8 cellular contexts compared by ENCODE assay signal in genomic region chr10:113094114-113094486, GRCh38.
DNase-seq lines count a peak whose midpoint lies in the region; ATAC-seq and TF ChIP-seq lines count a peak whose summit lies in the region.

No MANE protein-coding gene starts in this region.

- no peak overlapping the region for H3K27ac ChIP-seq in dorsolateral prefrontal cortex

- TF ChIP-seq CTCF in cardiac fibroblast (IDR thresholded peaks at IDR 0.05; ENCODE audit: low read depth, low read length) (no peak), dorsolateral prefrontal cortex (IDR thresholded peaks at IDR 0.05 in 54 of 56, conservative IDR thresholded peaks at IDR 0.05 in 2 of 56; ENCODE audit: low read depth in 1 of 56, partially characterized antibody in 56 of 56) (no peak)

- no peak overlapping the region for H3K4me3 ChIP-seq in cardiac fibroblast (replicated peaks in 1 of 2; ENCODE audit: low read depth in 2 of 2, low read length in 2 of 2)
- H3K4me3 ChIP-seq in dorsolateral prefrontal cortex, result no peak overlapping the region

- intact Hi-C loops in dorsolateral prefrontal cortex (cut with DNase I), result no loop called here

- no peaks in the 10 kb centered on the region for H3K27me3 ChIP-seq in dorsolateral prefrontal cortex

- DNase-seq in activated CD4-positive, CD25-positive, alpha-beta regulatory T cell (lab: John Stamatoyannopoulos, UW), result no peak
- peak; percentile 78 for DNase-seq in HT1080 (ENCODE audit: low read depth)
- DNase-seq in cardiac fibroblast (ENCODE audit: low read depth in 2 of 2), result peak; percentile 39 to 73
- DNase-seq in stimulated activated naive CD8-positive, alpha-beta T cell treated with anti-CD3 and anti-CD28 coated beads, Interleukin-15, Interleukin-2, amounts not matched to agents 100 U/mL and 50 U/mL, for 24 hours, result no peak
- DNase-seq in medulla oblongata (ENCODE audit: extremely low spot score), result no peak
- no peak for DNase-seq in dorsolateral prefrontal cortex
- DNase-seq in AG08396 (ENCODE audit: low spot score), result no peak

- ATAC-seq in activated CD4-positive, CD25-positive, alpha-beta regulatory T cell treated with anti-CD3 and anti-CD28 coated beads, Interleukin-2, amount 50 U/mL, for 24 hours, result peak; percentile 37 to 47
- peak; percentile 34 for ATAC-seq in stimulated activated naive CD8-positive, alpha-beta T cell treated with anti-CD3 and anti-CD28 coated beads, Interleukin-15, Interleukin-2, amounts not matched to agents 100 U/mL and 50 U/mL, for 24 hours

Comparison
In these comparisons a context has a peak if more than half of its experiments do, and no peak if none do; other contexts are left out.
1. DNase-seq: peak in HT1080 (single experiment) and cardiac fibroblast (2 of 2); none in activated CD4-positive, CD25-positive, alpha-beta regulatory T cell (0 of 4), stimulated activated naive CD8-positive, alpha-beta T cell treated with anti-CD3 and anti-CD28 coated beads, Interleukin-15, Interleukin-2, amounts not matched to agents 100 U/mL and 50 U/mL, for 24 hours (single experiment), medulla oblongata (single experiment), dorsolateral prefrontal cortex (0 of 10) and AG08396 (single experiment).